ENCODE assay signal across 11 cellular contexts in the genomic region with DNA sequence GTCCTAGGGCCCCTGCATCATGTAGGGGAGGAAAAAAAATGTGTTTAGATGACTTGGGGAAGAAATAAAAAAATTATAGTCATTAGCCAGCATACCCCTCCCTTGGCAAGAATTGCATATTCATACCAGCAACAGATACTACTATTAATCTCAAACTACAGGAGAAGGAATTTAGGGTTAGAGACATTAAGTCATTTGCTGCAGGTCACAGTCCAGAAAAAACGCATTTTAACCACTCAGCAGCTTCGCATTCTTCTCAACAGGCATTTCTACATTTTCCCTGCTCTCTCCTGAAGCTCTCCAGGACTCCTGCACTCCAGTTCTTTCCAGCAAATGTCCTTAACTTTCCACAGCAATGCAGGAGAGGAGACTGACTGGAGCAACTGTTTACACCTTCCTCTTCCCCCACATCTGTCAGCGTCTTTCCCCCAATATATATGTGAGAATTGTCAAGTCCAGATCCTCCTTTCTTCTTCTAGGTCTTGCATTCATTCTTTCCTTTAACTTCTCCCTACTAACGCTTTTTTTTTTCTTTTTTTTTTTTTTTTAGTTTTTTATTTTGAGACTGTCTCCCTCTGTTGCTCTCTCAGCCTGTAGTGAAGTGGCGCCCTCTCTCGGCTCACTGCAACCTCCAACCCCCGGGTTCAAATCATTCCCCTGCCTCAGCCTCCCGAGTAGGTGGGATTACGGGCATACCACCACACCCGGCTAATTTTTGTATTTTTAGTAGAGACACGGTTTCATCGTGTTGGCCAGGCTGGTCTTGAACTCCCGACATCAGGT. TPM values are rescaled to one million over a fixed set of nuclear protein-coding genes. Genes with fewer than 3 reads are reported as not detected.
DNase-seq lines count a peak whose midpoint lies in the region; ATAC-seq, FAIRE-seq and TF ChIP-seq lines count a peak whose summit lies in the region.
"Had no signal": no experiment of that assay in that cellular context is flagged by ENCODE, and none has a peak within 500 bp of the region (broad histone marks: within the 10 kb centered on the region; RNA-seq: fewer than 3 reads in every experiment).

No MANE protein-coding gene starts in this region.

- H3K36me3 ChIP-seq in right lobe of liver, result no peaks in the 10 kb centered on the region

- no peaks in the 10 kb centered on the region for H3K9me3 Mint-ChIP-seq in CD14-positive monocyte
- H3K9me3 Mint-ChIP-seq in activated naive CD8-positive, alpha-beta T cell treated with anti-CD3 and anti-CD28 coated beads for 36 hours, result no peaks in the 10 kb centered on the region

- H3K4me3 ChIP-seq in HFF-Myc (replicated peaks; ENCODE audit: low read depth, low read length) (no peak overlapping the region), right lobe of liver (no peak overlapping the region), lower leg skin (ENCODE audit: low read depth, poor library complexity, severe bottlenecking) (no peak overlapping the region)

- TF ChIP-seq POLR2A in right lobe of liver (IDR thresholded peaks at IDR 0.05) (no peak), lower leg skin (IDR thresholded peaks at IDR 0.05) (no peak)

- peaks cover 0 to 1% (median 0%) of the 10 kb centered on the region in 3 donors for H3K27me3 Mint-ChIP-seq in CD14-positive monocyte (ENCODE audit: low read depth in 3 of 3)
- peaks cover 5% of the 10 kb centered on the region for H3K27me3 Mint-ChIP-seq in activated naive CD8-positive, alpha-beta T cell treated with anti-CD3 and anti-CD28 coated beads for 36 hours

- WGBS in right lobe of liver (ENCODE audit: insufficient coverage, low coverage, low lambda C conversion rate, missing lambda C conversion rate), result 36% methylated on average over 13 of the region's 13 CpGs
- WGBS in lower leg skin, 2 donors, result 50 to 58% methylated on average over 13 of the region's 13 CpGs

- H3K4me1 ChIP-seq in right lobe of liver, result no peaks in the 10 kb centered on the region

- no peak for FAIRE-seq in frontal cortex (lab: Jason Lieb, UNC)

- no peaks in the 10 kb centered on the region for H3K27me3 ChIP-seq in right lobe of liver

- intact Hi-C loops in CD14-positive monocyte (cut with micrococcal nuclease) (no loop called here), right lobe of liver (cut with DNase I) (no loop called here), lower leg skin (cut with DNase I; ENCODE audit: low total_unique reads) (no loop called here)

- H3K27ac ChIP-seq in right lobe of liver, result no peak overlapping the region

- peaks cover 3% of the 10 kb centered on the region for H3K4me1 Mint-ChIP-seq in CD14-positive monocyte
- no peaks in the 10 kb centered on the region for H3K4me1 Mint-ChIP-seq in activated naive CD8-positive, alpha-beta T cell treated with anti-CD3 and anti-CD28 coated beads for 36 hours

- H3K9me3 ChIP-seq in right lobe of liver, result no peaks in the 10 kb centered on the region

- no peak for ATAC-seq in right lobe of liver

- no peak for DNase-seq in CD14-positive monocyte (ENCODE audit: low spot score)
- no peak for DNase-seq in HFF-Myc (ENCODE audit: extremely low read depth, low read depth)
- DNase-seq in activated naive CD8-positive, alpha-beta T cell treated with anti-CD3 and anti-CD28 coated beads for 36 hours, result peak; percentile 19
- DNase-seq in right lobe of liver, result no peak
- no peak for DNase-seq in frontal cortex (ENCODE audit: low spot score in 2 of 2)
- DNase-seq in ACHN, result no peak
- DNase-seq in SIG-M5 treated with dmso at 0.1 percent for 504 hours (lab: John Stamatoyannopoulos, UW; ENCODE audit: unreplicated experiment), result no peak
- no peak for DNase-seq in lower leg skin (ENCODE audit: low spot score in 2 of 2)
- DNase-seq: DND-41 had no signal

- H3K27ac Mint-ChIP-seq in CD14-positive monocyte, result peak overlapping the region in 2 of 7 donors; percentile 19 to 69
- no peak overlapping the region for H3K27ac Mint-ChIP-seq in activated naive CD8-positive, alpha-beta T cell treated with anti-CD3 and anti-CD28 coated beads for 36 hours

- no peaks in the 10 kb centered on the region for H3K36me3 Mint-ChIP-seq in CD14-positive monocyte
- H3K36me3 Mint-ChIP-seq in activated naive CD8-positive, alpha-beta T cell treated with anti-CD3 and anti-CD28 coated beads for 36 hours, result no peaks in the 10 kb centered on the region

- peak; percentile 49 for TF ChIP-seq CTCF in CD14-positive monocyte (IDR thresholded peaks at IDR 0.05)
- TF ChIP-seq CTCF in HFF-Myc (IDR thresholded peaks at IDR 0.05; ENCODE audit: low read depth, low read length, missing control alignments), result peak; percentile 42
- peak; percentile 22 to 44 (median 24) for TF ChIP-seq CTCF in right lobe of liver (IDR thresholded peaks at IDR 0.05)
- TF ChIP-seq CTCF in lower leg skin (IDR thresholded peaks at IDR 0.05), result no peak

- in situ Hi-C loops in ACHN (cut with HindIII; ENCODE audit: low pct_ligation_motif_present, low pct_unique_long_range_greater_than_20kb, low sequenced_read_pairs), result no loop called here

- no peak overlapping the region for H3K4me3 Mint-ChIP-seq in CD14-positive monocyte
- no peak overlapping the region for H3K4me3 Mint-ChIP-seq in activated naive CD8-positive, alpha-beta T cell treated with anti-CD3 and anti-CD28 coated beads for 36 hours

RNA-seq across cellular contexts. Expression of a gene that starts 35.6 kb away (rescaled TPM):
- not detected for polyA plus RNA-seq in CD14-positive monocyte
- total RNA-seq in activated naive CD8-positive, alpha-beta T cell treated with anti-CD3 and anti-CD28 coated beads for 36 hours, result not detected
- total RNA-seq in right lobe of liver (not detected), frontal cortex (not detected), lower leg skin (not detected)
- total RNA-seq: H4 had no signal
- polyA plus RNA-seq: esophagus had no signal

RNA-seq across cellular contexts. Expression of a gene that starts 51.8 kb away (rescaled TPM):
- polyA plus RNA-seq in CD14-positive monocyte, result 10 to 100 TPM; 17.4 to 31.3 TPM
- 10 to 100 TPM; 24.7 to 26.3 TPM for total RNA-seq in activated naive CD8-positive, alpha-beta T cell treated with anti-CD3 and anti-CD28 coated beads for 36 hours
- 10 to 100 TPM; 17.1 to 22.5 (median 21.0) TPM for total RNA-seq in right lobe of liver
- total RNA-seq in frontal cortex, result 66.0 TPM
- total RNA-seq in lower leg skin, result 10 to 100 TPM; 45.7 to 78.8 (median 67.3) TPM

Comparison
In these comparisons a context has a peak if more than half of its experiments do, and no peak if none do; other contexts are left out.
1. CTCF ChIP-seq: peak in CD14-positive monocyte (single experiment), HFF-Myc (single experiment) and right lobe of liver (4 of 4); none in lower leg skin (0 of 3).